Comparison of ENCODE assay signal across 8 cellular contexts in the genomic region with DNA sequence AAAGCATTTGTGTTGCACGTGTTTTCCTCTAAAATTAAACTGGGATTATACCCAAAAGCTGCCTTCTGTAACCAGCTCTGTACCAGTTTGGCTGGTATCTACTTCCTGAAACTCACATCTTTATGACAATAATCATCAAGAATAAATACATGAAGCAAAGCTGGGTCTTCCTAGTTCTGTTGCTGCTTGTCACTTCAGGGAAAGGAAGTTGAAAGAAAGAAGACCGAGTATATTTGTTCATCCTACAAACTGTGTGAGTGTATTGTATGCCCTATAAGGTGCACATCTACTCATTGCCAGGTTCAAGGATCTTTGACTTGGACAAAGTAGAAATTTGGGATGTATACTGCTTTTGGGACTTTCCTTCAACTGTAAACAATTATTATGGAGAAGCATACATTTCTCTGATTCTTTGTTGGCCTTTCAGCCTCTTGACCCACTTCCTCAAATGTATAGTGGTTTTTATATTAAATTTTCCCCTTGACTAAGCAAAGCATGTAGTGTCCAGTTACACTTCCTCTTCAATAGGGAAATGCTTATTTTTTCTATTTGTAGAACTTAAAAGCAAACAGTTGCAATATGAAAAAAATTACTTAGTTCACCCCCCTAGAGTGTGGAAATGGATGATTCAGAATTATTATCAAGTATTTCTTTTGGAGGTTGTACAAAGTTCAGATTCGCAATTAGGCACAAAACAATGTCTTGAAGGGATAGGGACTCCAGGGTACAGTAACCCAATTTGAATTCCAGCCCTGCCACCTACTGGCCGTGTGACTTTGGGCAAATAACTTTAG. TPM values are rescaled to one million over a fixed set of nuclear protein-coding genes. Genes with fewer than 3 reads are reported as not detected.
DNase-seq lines count a peak whose midpoint lies in the region; ATAC-seq and TF ChIP-seq lines count a peak whose summit lies in the region.

No MANE protein-coding gene starts in this region.

- no peaks in the 10 kb centered on the region for H3K9me3 Mint-ChIP-seq in neural crest cell

- H3K27me3 Mint-ChIP-seq in neural crest cell (ENCODE audit: low read depth): peaks cover 2% of the 10 kb centered on the region

- no peaks in the 10 kb centered on the region for H4K20me1 ChIP-seq in BLaER1

- no peaks in the 10 kb centered on the region for H3K4me1 Mint-ChIP-seq in neural crest cell

- H3K4me3 ChIP-seq in BLaER1: no peak overlapping the region; the same call in 1 of the 2 replicates

- peaks cover 27% of the 10 kb centered on the region for H3K4me1 ChIP-seq in BLaER1

- ATAC-seq in GM21526 (IDR thresholded peaks at IDR 0.05; ENCODE audit: low FRiP score, unreplicated experiment) (no peak), HG03571 (IDR thresholded peaks at IDR 0.05; ENCODE audit: unreplicated experiment) (no peak)

- no peaks in the 10 kb centered on the region for H3K27me3 ChIP-seq in BLaER1

- no peak for DNase-seq in GM20000 (ENCODE audit: low spot score)
- DNase-seq in NCI-H446 treated with DMSO at 0.1 percent for 48 hours (lab: John Stamatoyannopoulos, UW): peak; percentile 10
- peak; percentile 63 for DNase-seq in activated CD4-positive, alpha-beta T cell treated with anti-CD3 and anti-CD28 coated beads, Interleukin-2, amount 50 U/mL, for 1 hour
- DNase-seq in erythroblast (lab: John Stamatoyannopoulos, UW): peak; percentile 55 to 63
- no peak for DNase-seq in neural crest cell (ENCODE audit: low read depth, low spot score)

- H3K4me3 Mint-ChIP-seq in neural crest cell: no peak overlapping the region

- TF ChIP-seq CTCF in GM20000 (IDR thresholded peaks at IDR 0.05; ENCODE audit: extremely low read depth, missing control alignments) (peak; percentile 24), neural crest cell (conservative IDR thresholded peaks at IDR 0.05) (peak; percentile 69)

- no peaks in the 10 kb centered on the region for H3K36me3 ChIP-seq in BLaER1

- no peak for TF ChIP-seq POLR2A in erythroblast (IDR thresholded peaks at IDR 0.05; ENCODE audit: low read length)

- H3K9me3 ChIP-seq in BLaER1: peaks cover 9% of the 10 kb centered on the region

- no peaks in the 10 kb centered on the region for H3K36me3 Mint-ChIP-seq in neural crest cell (ENCODE audit: low read depth)

- peak overlapping the region; percentile 70 for H3K4me2 ChIP-seq in BLaER1

- H3K9ac ChIP-seq in BLaER1: no peak overlapping the region

- no peak overlapping the region for H3K27ac Mint-ChIP-seq in neural crest cell (ENCODE audit: unreplicated experiment)

- H3K27ac ChIP-seq in BLaER1: peak overlapping the region; percentile 16; the same call in 1 of the 2 replicates

RNA-seq across cellular contexts. Expression of gene IFNGR2, which starts 28.9 kb away (rescaled TPM):
- total RNA-seq in neural crest cell: 38.9 and 40.5 TPM in 2 replicates

RNA-seq across cellular contexts. Expression of gene IFNAR1, which starts 49.5 kb away (rescaled TPM):
- 18.0 and 18.9 TPM in 2 replicates for total RNA-seq in neural crest cell

Comparison
In these comparisons a context has a peak if more than half of its experiments do, and no peak if none do; other contexts are left out.
1. DNase-seq: peak in NCI-H446 treated with DMSO at 0.1 percent for 48 hours (single experiment), activated CD4-positive, alpha-beta T cell treated with anti-CD3 and anti-CD28 coated beads, Interleukin-2, amount 50 U/mL, for 1 hour (single experiment) and erythroblast (2 of 2); none in GM20000 (single experiment) and neural crest cell (single experiment).